Comparison of ENCODE assay signal across 28 cellular contexts in genomic region chr22:31830721-31831070, GRCh38.
DNase-seq lines count a peak whose midpoint lies in the region; ATAC-seq and TF ChIP-seq lines count a peak whose summit lies in the region.
"Had no signal": no experiment of that assay in that cellular context is flagged by ENCODE, and none has a peak within 500 bp of the region (broad histone marks: within the 10 kb centered on the region; RNA-seq: fewer than 3 reads in every experiment).

No MANE protein-coding gene starts in this region.

- H3K4me3 ChIP-seq in RWPE2 (ENCODE audit: severe bottlenecking), result no peak overlapping the region
- H3K4me3 ChIP-seq in skin epidermis, result no peak overlapping the region
- no peak overlapping the region for H3K4me3 ChIP-seq in lower leg skin (ENCODE audit: low read depth, poor library complexity, severe bottlenecking)
- no peak overlapping the region for H3K4me3 ChIP-seq in tibial nerve
- H3K4me3 ChIP-seq: BLaER1 treated with 17β-estradiol and CSF1 and Interleukin-3, amounts not matched to agents 10 nM and 100 nM; GM12878; SK-N-MC; upper lobe of right lung had no signal

- H3K27me3 Mint-ChIP-seq in activated CD4-positive, alpha-beta T cell treated with anti-CD3 and anti-CD28 coated beads, Interleukin-2, amount 10 ng/mL, durations not matched to agents 24 days and 14 days, result no peaks in the 10 kb centered on the region
- no peaks in the 10 kb centered on the region for H3K27me3 Mint-ChIP-seq in activated CD4-positive, alpha-beta T cell treated with anti-CD3 and anti-CD28 coated beads for 36 hours
- H3K27me3 Mint-ChIP-seq in central memory CD8-positive, alpha-beta T cell, result no peaks in the 10 kb centered on the region

- TF ChIP-seq POLR2A in lower leg skin (IDR thresholded peaks at IDR 0.05) (no peak), tibial nerve (IDR thresholded peaks at IDR 0.05) (no peak)

- CTCF ChIA-PET in activated CD4-positive, alpha-beta T cell treated with anti-CD3 and anti-CD28 coated beads for 36 hours (lab: Charles Lee), result interaction anchor here (0.6 to 1.7 kb wide), 4 partner anchors 12 to 188 kb away, joined by 3 to 4 read pairs (median 3); no protein-coding TSS in a partner anchor

- intact Hi-C loops in activated CD4-positive, alpha-beta T cell treated with anti-CD3 and anti-CD28 coated beads, Interleukin-2, amount 10 ng/mL, durations not matched to agents 24 days and 14 days (cut with micrococcal nuclease), result no loop called here
- intact Hi-C loops in activated CD4-positive, alpha-beta T cell treated with anti-CD3 and anti-CD28 coated beads for 36 hours (cut with DNase I, micrococcal nuclease), result loop anchor here in 1 of 2 experiments (10.0 kb wide), 1 partner anchor 166 kb away; the partner anchor contains the start of gene PISD
- intact Hi-C loops in lower leg skin (cut with DNase I; ENCODE audit: low total_unique reads), result no loop called here

- H3K4me1 ChIP-seq in RWPE2 (ENCODE audit: insufficient read depth, poor library complexity, severe bottlenecking), result peaks cover 16% of the 10 kb centered on the region
- peaks cover 0 to 20% (median 0%) of the 10 kb centered on the region in 4 donors for H3K4me1 ChIP-seq in tibial nerve
- H3K4me1 ChIP-seq: upper lobe of right lung had no signal

- H3K27ac ChIP-seq in RWPE2 (ENCODE audit: poor library complexity, severe bottlenecking), result peak overlapping the region; percentile 76
- H3K27ac ChIP-seq in skin epidermis, result peak overlapping the region in 11 of 21 experiments; percentile 7 to 70 (median 54)
- H3K27ac ChIP-seq in tibial nerve, result no peak overlapping the region
- H3K27ac ChIP-seq: RWPE1, SK-N-MC, upper lobe of right lung had no signal

- peaks cover 31% of the 10 kb centered on the region for H3K4me1 Mint-ChIP-seq in activated CD4-positive, alpha-beta T cell treated with anti-CD3 and anti-CD28 coated beads, Interleukin-2, amount 10 ng/mL, durations not matched to agents 24 days and 14 days
- H3K4me1 Mint-ChIP-seq in activated CD4-positive, alpha-beta T cell treated with anti-CD3 and anti-CD28 coated beads for 36 hours, result peaks cover 31% of the 10 kb centered on the region
- no peaks in the 10 kb centered on the region for H3K4me1 Mint-ChIP-seq in central memory CD8-positive, alpha-beta T cell
- H3K4me1 Mint-ChIP-seq: H9, WTC11 had no signal

- POLR2A ChIA-PET in activated CD4-positive, alpha-beta T cell treated with anti-CD3 and anti-CD28 coated beads for 36 hours (lab: Charles Lee), result no interaction called here

- TF ChIP-seq EP300 in tibial nerve (IDR thresholded peaks at IDR 0.05), result no peak

- H3K36me3 Mint-ChIP-seq in activated CD4-positive, alpha-beta T cell treated with anti-CD3 and anti-CD28 coated beads, Interleukin-2, amount 10 ng/mL, durations not matched to agents 24 days and 14 days (ENCODE audit: low read depth), result peaks cover 42% of the 10 kb centered on the region
- peaks cover 53% of the 10 kb centered on the region for H3K36me3 Mint-ChIP-seq in activated CD4-positive, alpha-beta T cell treated with anti-CD3 and anti-CD28 coated beads for 36 hours (ENCODE audit: low read depth)
- peaks cover 19% of the 10 kb centered on the region for H3K36me3 Mint-ChIP-seq in central memory CD8-positive, alpha-beta T cell (ENCODE audit: insufficient read depth)

- ATAC-seq in activated CD4-positive, alpha-beta T cell treated with anti-CD3 and anti-CD28 coated beads for 36 hours, result no peak
- ATAC-seq in RWPE2 (ENCODE audit: low read depth), result no peak
- ATAC-seq in central memory CD8-positive, alpha-beta T cell (replicated peaks; ENCODE audit: extremely low read depth, poor library complexity, severe bottlenecking), result no peak
- ATAC-seq in GM19328 (IDR thresholded peaks at IDR 0.05; ENCODE audit: unreplicated experiment), result no peak
- ATAC-seq: GM12878, upper lobe of right lung, WTC11 had no signal

- no peak overlapping the region for H3K4me3 Mint-ChIP-seq in activated CD4-positive, alpha-beta T cell treated with anti-CD3 and anti-CD28 coated beads, Interleukin-2, amount 10 ng/mL, durations not matched to agents 24 days and 14 days
- no peak overlapping the region for H3K4me3 Mint-ChIP-seq in activated CD4-positive, alpha-beta T cell treated with anti-CD3 and anti-CD28 coated beads for 36 hours
- H3K4me3 Mint-ChIP-seq in central memory CD8-positive, alpha-beta T cell, result no peak overlapping the region
- H3K4me3 Mint-ChIP-seq: activated naive CD4-positive, alpha-beta T cell treated with anti-CD3 and anti-CD28 coated beads for 36 hours; H9; WTC11 had no signal

- no peaks in the 10 kb centered on the region for H3K9me3 Mint-ChIP-seq in activated CD4-positive, alpha-beta T cell treated with anti-CD3 and anti-CD28 coated beads, Interleukin-2, amount 10 ng/mL, durations not matched to agents 24 days and 14 days
- no peaks in the 10 kb centered on the region for H3K9me3 Mint-ChIP-seq in activated CD4-positive, alpha-beta T cell treated with anti-CD3 and anti-CD28 coated beads for 36 hours (ENCODE audit: low read depth)
- no peaks in the 10 kb centered on the region for H3K9me3 Mint-ChIP-seq in central memory CD8-positive, alpha-beta T cell
- H3K9me3 Mint-ChIP-seq: activated naive CD4-positive, alpha-beta T cell treated with anti-CD3 and anti-CD28 coated beads for 36 hours; H9; WTC11 had no signal

- H3K36me3 ChIP-seq in RWPE2 (ENCODE audit: low read depth) (peaks cover 25% of the 10 kb centered on the region), tibial nerve (peaks cover 0 to 69% (median 8%) of the 10 kb centered on the region in 3 donors)

- H3K27me3 ChIP-seq in RWPE2 (ENCODE audit: insufficient read depth, poor library complexity, severe bottlenecking), result no peaks in the 10 kb centered on the region
- no peaks in the 10 kb centered on the region for H3K27me3 ChIP-seq in tibial nerve
- H3K27me3 ChIP-seq: BLaER1 treated with 17β-estradiol and CSF1 and Interleukin-3, amounts not matched to agents 10 nM and 100 nM; upper lobe of right lung had no signal

- DNase-seq in activated CD4-positive, alpha-beta T cell treated with anti-CD3 and anti-CD28 coated beads, Interleukin-2, amount 10 ng/mL, durations not matched to agents 24 days and 14 days, result no peak
- no peak for DNase-seq in activated CD4-positive, alpha-beta T cell treated with anti-CD3 and anti-CD28 coated beads for 36 hours
- DNase-seq in RWPE2 (ENCODE audit: low spot score), result no peak
- no peak for DNase-seq in central memory CD8-positive, alpha-beta T cell (ENCODE audit: low spot score in 2 of 2)
- DNase-seq in lower leg skin (ENCODE audit: low spot score in 2 of 2), result no peak
- DNase-seq in tibial nerve (ENCODE audit: low spot score in 2 of 2), result no peak
- DNase-seq: ACHN; activated naive CD4-positive, alpha-beta T cell treated with anti-CD3 and anti-CD28 coated beads for 36 hours; activated T-cell treated with anti-CD3 and anti-CD28 coated beads for 4 hours; amygdala; caudate nucleus; glutamatergic neuron; H9; kidney glomerular epithelial cell; NCI-H1092 treated with DMSO at 0.1 percent for 48 hours; NCI-H187 treated with DMSO at 0.1 percent for 48 hours; NCI-H2227 treated with DMSO at 0.1 percent for 48 hours; occipital lobe; stimulated activated CD4-positive, alpha-beta T cell treated with anti-CD3 and anti-CD28 coated beads, Interleukin-1b, Interleukin-23, amount 100 ng/mL, for 48 hours; T-helper 9 cell; upper lobe of right lung had no signal

- TF ChIP-seq CTCF in RWPE2 (IDR thresholded peaks at IDR 0.05; ENCODE audit: poor library complexity, severe bottlenecking) (no peak), lower leg skin (IDR thresholded peaks at IDR 0.05) (no peak), tibial nerve (IDR thresholded peaks at IDR 0.05) (no peak)

- H3K27ac Mint-ChIP-seq in activated CD4-positive, alpha-beta T cell treated with anti-CD3 and anti-CD28 coated beads, Interleukin-2, amount 10 ng/mL, durations not matched to agents 24 days and 14 days, result peak overlapping the region; percentile 89
- no peak overlapping the region for H3K27ac Mint-ChIP-seq in activated CD4-positive, alpha-beta T cell treated with anti-CD3 and anti-CD28 coated beads for 36 hours
- H3K27ac Mint-ChIP-seq in central memory CD8-positive, alpha-beta T cell (ENCODE audit: low read depth), result peak overlapping the region; percentile 2
- H3K27ac Mint-ChIP-seq: activated naive CD4-positive, alpha-beta T cell treated with anti-CD3 and anti-CD28 coated beads for 36 hours; WTC11 had no signal

- WGBS in lower leg skin, 2 donors, result 39 to 42% methylated on average over 1 of the region's 1 CpG
- 68 to 71% methylated on average over 1 of the region's 1 CpG for WGBS in tibial nerve, 2 donors

- H3K9me3 ChIP-seq in RWPE2 (ENCODE audit: severe bottlenecking) (no peaks in the 10 kb centered on the region), tibial nerve (no peaks in the 10 kb centered on the region)
- H3K9me3 ChIP-seq: BLaER1 treated with 17β-estradiol and CSF1 and Interleukin-3, amounts not matched to agents 10 nM and 100 nM; upper lobe of right lung had no signal

Comparison
In these comparisons a context has a peak if more than half of its experiments do, and no peak if none do; other contexts are left out.
1. H3K27ac ChIP-seq: peak in RWPE2 (single experiment) and skin epidermis (11 of 21); none in tibial nerve (0 of 4).